20 cellular contexts compared by ENCODE assay signal in the genomic region with DNA sequence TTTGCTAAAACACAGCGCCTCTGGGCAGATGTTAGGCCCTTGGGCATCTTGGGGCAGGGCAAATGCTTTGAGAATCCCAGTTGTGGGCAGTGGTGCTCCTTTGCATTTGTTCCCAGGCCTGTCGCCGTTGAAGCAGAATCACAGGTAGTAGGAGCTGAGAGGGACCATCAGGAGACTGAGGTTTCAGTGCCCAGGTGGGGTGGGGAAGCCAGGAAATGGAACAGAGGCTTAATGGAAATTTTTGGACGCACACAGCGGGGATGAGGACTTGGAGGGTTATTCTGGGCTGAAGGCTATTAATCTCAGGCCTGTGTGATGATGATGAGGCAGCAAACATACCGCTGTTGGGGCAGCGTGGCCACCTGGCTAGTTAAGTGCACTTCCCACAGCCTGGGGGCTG.
"Had no signal": no experiment of that assay in that cellular context is flagged by ENCODE, and none has a peak within 500 bp of the region (broad histone marks: within the 10 kb centered on the region; RNA-seq: fewer than 3 reads in every experiment).

No MANE protein-coding gene starts in this region.

- H3K9me3 Mint-ChIP-seq: endodermal cell; naive B cell; nephron; stimulated activated naive CD8-positive, alpha-beta T cell treated with anti-CD3 and anti-CD28 coated beads, Interleukin-15, amount 100 ng/mL, for 72 hours had no signal

- H3K27ac Mint-ChIP-seq: endodermal cell; naive B cell; nephron; stimulated activated naive B cell treated with anti-CD40 and anti-IgM and Interleukin-4, amounts not matched to agents 10 μg/mL and 1 μg/mL and 100 μg/mL, for 72 hours; stimulated activated naive CD8-positive, alpha-beta T cell treated with anti-CD3 and anti-CD28 coated beads, Interleukin-15, amount 100 ng/mL, for 72 hours had no signal

- H3K36me3 Mint-ChIP-seq: naive B cell; stimulated activated naive B cell treated with anti-CD40 and anti-IgM and Interleukin-4, amounts not matched to agents 10 μg/mL and 1 μg/mL and 100 μg/mL, for 72 hours had no signal

- DNase-seq: colonic mucosa; dermis blood vessel endothelial cell; endodermal cell; erythroblast; foreskin keratinocyte; head of caudate nucleus; kidney; left colon; left ventricle myocardium superior; mesendoderm; naive B cell; posterior cingulate gyrus; sigmoid colon; stimulated activated CD4-positive, alpha-beta T cell treated with anti-CD3 and anti-CD28 coated beads, Interleukin-2, amount 100 ng/mL, for 24 hours; stimulated activated CD4-positive, alpha-beta T cell treated with anti-CD3 and anti-CD28 coated beads, Interleukin-4, amount 100 ng/mL, for 4 hours; stimulated activated naive B cell treated with anti-CD40 and anti-IgM and Interleukin-4, amounts not matched to agents 10 μg/mL and 1 μg/mL and 100 μg/mL, for 72 hours; stimulated activated naive CD8-positive, alpha-beta T cell treated with anti-CD3 and anti-CD28 coated beads, Interleukin-15, amount 100 ng/mL, for 72 hours; testis; upper lobe of right lung had no signal

- H3K4me1 Mint-ChIP-seq: naive B cell; nephron; stimulated activated naive B cell treated with anti-CD40 and anti-IgM and Interleukin-4, amounts not matched to agents 10 μg/mL and 1 μg/mL and 100 μg/mL, for 72 hours; stimulated activated naive CD8-positive, alpha-beta T cell treated with anti-CD3 and anti-CD28 coated beads, Interleukin-15, amount 100 ng/mL, for 72 hours had no signal

- H3K4me3 Mint-ChIP-seq: endodermal cell; naive B cell; nephron; stimulated activated naive B cell treated with anti-CD40 and anti-IgM and Interleukin-4, amounts not matched to agents 10 μg/mL and 1 μg/mL and 100 μg/mL, for 72 hours; stimulated activated naive CD8-positive, alpha-beta T cell treated with anti-CD3 and anti-CD28 coated beads, Interleukin-15, amount 100 ng/mL, for 72 hours had no signal
